ENCODE assay signal across 12 cellular contexts in the genomic region with DNA sequence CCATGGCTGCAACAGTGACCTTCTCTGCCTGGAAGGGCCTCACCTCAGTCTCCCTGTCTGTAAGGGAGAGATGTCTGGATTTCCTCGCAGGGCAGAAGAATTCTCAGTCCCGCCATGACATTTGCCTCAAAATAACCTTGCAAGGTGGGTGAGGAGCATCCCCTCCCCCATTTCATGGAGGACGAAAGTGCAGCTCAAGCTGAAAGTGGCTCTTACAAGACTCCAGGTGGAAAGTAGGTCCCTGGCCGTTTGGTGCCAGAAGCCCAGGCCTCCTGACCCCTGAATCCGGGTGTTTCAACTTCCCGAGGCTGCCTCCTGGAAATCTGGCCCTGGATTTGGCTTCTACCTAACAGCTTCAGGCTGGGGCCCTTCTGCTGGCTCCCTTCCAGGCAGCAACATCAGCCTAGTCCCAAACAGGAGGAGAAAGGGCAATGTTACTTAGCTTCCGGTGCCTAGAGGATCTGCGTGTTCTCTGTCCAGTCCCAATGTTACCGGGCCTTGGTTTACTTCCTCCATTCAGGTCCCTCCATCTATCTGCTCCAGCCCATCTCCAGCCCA. TPM values are rescaled to one million over a fixed set of nuclear protein-coding genes. Genes with fewer than 3 reads are reported as not detected.
DNase-seq lines count a peak whose midpoint lies in the region; ATAC-seq and TF ChIP-seq lines count a peak whose summit lies in the region.
"Had no signal": no experiment of that assay in that cellular context is flagged by ENCODE, and none has a peak within 500 bp of the region (broad histone marks: within the 10 kb centered on the region; RNA-seq: fewer than 3 reads in every experiment).

No MANE protein-coding gene starts in this region.

- H3K23ac ChIP-seq in mesenchymal stem cell (ENCODE audit: low read length in 2 of 2), result no peak overlapping the region

- peak overlapping the region; percentile 92 for H2BK120ac ChIP-seq in mesenchymal stem cell (ENCODE audit: low read depth, low read length)

- peaks cover 44% of the 10 kb centered on the region for H3K4me1 Mint-ChIP-seq in brain

- TF ChIP-seq EP300 in upper lobe of left lung (IDR thresholded peaks at IDR 0.05), result no peak

- TF ChIP-seq CTCF in brain (conservative IDR thresholded peaks at IDR 0.05), result no peak
- TF ChIP-seq CTCF in upper lobe of left lung (IDR thresholded peaks at IDR 0.05), result no peak
- no peak for TF ChIP-seq CTCF in testis (IDR thresholded peaks at IDR 0.05)

- H2BK12ac ChIP-seq in mesenchymal stem cell (ENCODE audit: low read length in 2 of 2), result peak overlapping the region in 1 of 2 experiments; percentile 88

- H3K4me3 Mint-ChIP-seq in brain, result peak overlapping the region in 3 of 5 experiments; percentile 60 to 81 (median 74)
- H3K4me3 Mint-ChIP-seq: activated naive CD4-positive, alpha-beta T cell treated with anti-CD3 and anti-CD28 coated beads for 36 hours; T-helper 2 cell treated with Interferon-gamma antibody and Interleukin-4, amounts not matched to agents 5 μg/mL and 100 μg/mL, for 36 hours had no signal

- peak overlapping the region in 1 of 2 experiments; percentile 70 for H3K4ac ChIP-seq in mesenchymal stem cell (ENCODE audit: low read depth in 1 of 2, low read length in 2 of 2)

- peak overlapping the region in 1 of 2 experiments; percentile 5 for H3K14ac ChIP-seq in mesenchymal stem cell (ENCODE audit: low read length in 2 of 2)

- H4K8ac ChIP-seq in mesenchymal stem cell (ENCODE audit: low read length), result peak overlapping the region; percentile 40

- H3K9me3 ChIP-seq in mesenchymal stem cell (ENCODE audit: control insufficient read depth, low read length), result no peaks in the 10 kb centered on the region
- H3K9me3 ChIP-seq in upper lobe of left lung, result no peaks in the 10 kb centered on the region
- H3K9me3 ChIP-seq in testis, result no peaks in the 10 kb centered on the region

- H3K4me3 ChIP-seq in mesenchymal stem cell (ENCODE audit: insufficient read depth in 1 of 2, low read depth in 1 of 2, low read length in 2 of 2), result peak overlapping the region in 1 of 2 experiments; percentile 84
- H3K4me3 ChIP-seq in upper lobe of left lung, result peak overlapping the region in 3 of 4 donors; percentile 37 to 52 (median 46)
- H3K4me3 ChIP-seq in testis, result peak overlapping the region in 1 of 2 donors; percentile 37

- peak overlapping the region; percentile 34 for H4K91ac ChIP-seq in mesenchymal stem cell (ENCODE audit: low read length)

- DNase-seq in NCI-H2196 (lab: John Stamatoyannopoulos, UW; ENCODE audit: unreplicated experiment) (peak; percentile 5), NCI-H2196 treated with DMSO at 0.1 percent for 48 hours (lab: John Stamatoyannopoulos, UW; ENCODE audit: unreplicated experiment) (no peak), mesenchymal stem cell (peak; percentile 38), upper lobe of left lung (no peak), testis (no peak)
- DNase-seq: activated naive CD4-positive, alpha-beta T cell treated with anti-CD3 and anti-CD28 coated beads for 36 hours; NCI-H1092; substantia nigra had no signal

- no peaks in the 10 kb centered on the region for H3K36me3 Mint-ChIP-seq in brain

- ATAC-seq in upper lobe of left lung (ENCODE audit: low FRiP score in 2 of 2), result no peak
- ATAC-seq in GM18858 (IDR thresholded peaks at IDR 0.05; ENCODE audit: unreplicated experiment), result no peak
- ATAC-seq in GM21423 (IDR thresholded peaks at IDR 0.05; ENCODE audit: unreplicated experiment), result no peak

- no peaks in the 10 kb centered on the region for H3K36me3 ChIP-seq in mesenchymal stem cell (ENCODE audit: control insufficient read depth in 1 of 2, insufficient read depth in 2 of 2, low read depth in 1 of 2, low read length in 2 of 2)
- no peaks in the 10 kb centered on the region for H3K36me3 ChIP-seq in upper lobe of left lung
- no peaks in the 10 kb centered on the region for H3K36me3 ChIP-seq in testis (ENCODE audit: low read depth, missing control alignments)

- H3K27me3 ChIP-seq in mesenchymal stem cell (ENCODE audit: control insufficient read depth in 1 of 2, insufficient read depth in 1 of 2, low read length in 2 of 2) (no peaks in the 10 kb centered on the region), upper lobe of left lung (peaks cover 0 to 2% (median 0%) of the 10 kb centered on the region in 4 donors), testis (no peaks in the 10 kb centered on the region)

- 48% methylated on average over 9 of the region's 9 CpGs for WGBS in mesenchymal stem cell
- 62 to 65% methylated on average over 4 to 9 of the region's 9 CpGs for WGBS in upper lobe of left lung, 2 donors
- WGBS in testis, 2 donors, result 45 to 49% methylated on average over 6 to 9 of the region's 9 CpGs

- no peak overlapping the region for H2BK5ac ChIP-seq in mesenchymal stem cell (ENCODE audit: low read depth, low read length, poor library complexity, severe bottlenecking)

- H3K9me3 Mint-ChIP-seq in brain, result no peaks in the 10 kb centered on the region
- H3K9me3 Mint-ChIP-seq: activated naive CD4-positive, alpha-beta T cell treated with anti-CD3 and anti-CD28 coated beads for 36 hours; T-helper 2 cell treated with Interferon-gamma antibody and Interleukin-4, amounts not matched to agents 5 μg/mL and 100 μg/mL, for 36 hours had no signal

- intact Hi-C loops in testis (cut with DNase I; ENCODE audit: low total_unique reads), result no loop called here

- H3K27ac ChIP-seq in mesenchymal stem cell (ENCODE audit: low read length, poor library complexity, severe bottlenecking) (no peak overlapping the region), upper lobe of left lung (peak overlapping the region in 3 of 4 donors; percentile 69 to 82 (median 69)), testis (no peak overlapping the region)

- peak overlapping the region; percentile 25 to 75 for H3K18ac ChIP-seq in mesenchymal stem cell (ENCODE audit: low read depth in 1 of 2, low read length in 2 of 2)

- no peak overlapping the region for H2AK5ac ChIP-seq in mesenchymal stem cell (ENCODE audit: low read length, severe bottlenecking)

- H3K27me3 Mint-ChIP-seq in brain, result peaks cover 6% of the 10 kb centered on the region

- H3K9ac ChIP-seq in mesenchymal stem cell (ENCODE audit: low read length), result peak overlapping the region; percentile 88

- TF ChIP-seq POLR2A in upper lobe of left lung (IDR thresholded peaks at IDR 0.05) (no peak), testis (IDR thresholded peaks at IDR 0.05) (no peak)

- H3K79me1 ChIP-seq in mesenchymal stem cell (replicated peaks; ENCODE audit: low read length, poor library complexity, severe bottlenecking), result peaks cover 2% of the 10 kb centered on the region

- peak overlapping the region in 4 of 5 experiments; percentile 33 to 92 (median 82) for H3K27ac Mint-ChIP-seq in brain
- H3K27ac Mint-ChIP-seq: activated naive CD4-positive, alpha-beta T cell treated with anti-CD3 and anti-CD28 coated beads for 36 hours; T-helper 2 cell treated with Interferon-gamma antibody and Interleukin-4, amounts not matched to agents 5 μg/mL and 100 μg/mL, for 36 hours had no signal

- H3K4me1 ChIP-seq in mesenchymal stem cell (ENCODE audit: control insufficient read depth, insufficient read depth, low read depth, low read length) (peaks cover 21% of the 10 kb centered on the region), upper lobe of left lung (peaks cover 13 to 23% (median 17%) of the 10 kb centered on the region in 4 donors), testis (peaks cover 17% of the 10 kb centered on the region)

- H2BK15ac ChIP-seq in mesenchymal stem cell (ENCODE audit: low read depth, poor library complexity, severe bottlenecking), result peak overlapping the region; percentile 85

- H2AFZ ChIP-seq in mesenchymal stem cell (ENCODE audit: low read depth, low read length), result no peak overlapping the region

- no peak overlapping the region for H3K4me2 ChIP-seq in mesenchymal stem cell (ENCODE audit: low read length, poor library complexity, severe bottlenecking)

RNA-seq across cellular contexts. Expression of gene CSPG4, which starts 0.8 kb away (rescaled TPM):
- polyA plus RNA-seq in brain (ENCODE audit: insufficient read depth, low read depth, low replicate concordance) (11.3 TPM), testis (ENCODE audit: insufficient read depth, low read depth, low replicate concordance) (4.4 TPM)
- 12.4 TPM for polyA plus RNA-seq in mesenchymal stem cell (2013, experiment 1 of 2)
- polyA plus RNA-seq in mesenchymal stem cell (2013, experiment 2 of 2), result 11.3 TPM
- total RNA-seq in upper lobe of left lung (10 to 100 TPM in 5 of 6 donors, 1 to 10 TPM in 1; 8.5 to 38.3 (median 17.7) TPM), testis (1 to 10 TPM; 5.2 to 6.5 TPM)
- total RNA-seq: activated naive CD4-positive, alpha-beta T cell treated with anti-CD3 and anti-CD28 coated beads for 36 hours had no signal

Comparison
In these comparisons a context has a peak if more than half of its experiments do, and no peak if none do; other contexts are left out.
1. DNase-seq: peak in NCI-H2196 (single experiment) and mesenchymal stem cell (single experiment); none in NCI-H2196 treated with DMSO at 0.1 percent for 48 hours (single experiment), upper lobe of left lung (0 of 2) and testis (single experiment).
2. H3K27ac ChIP-seq: peak in upper lobe of left lung (3 of 4); none in mesenchymal stem cell (single experiment) and testis (0 of 2).